Comparison of ENCODE assay signal across 9 cellular contexts in the genomic region with DNA sequence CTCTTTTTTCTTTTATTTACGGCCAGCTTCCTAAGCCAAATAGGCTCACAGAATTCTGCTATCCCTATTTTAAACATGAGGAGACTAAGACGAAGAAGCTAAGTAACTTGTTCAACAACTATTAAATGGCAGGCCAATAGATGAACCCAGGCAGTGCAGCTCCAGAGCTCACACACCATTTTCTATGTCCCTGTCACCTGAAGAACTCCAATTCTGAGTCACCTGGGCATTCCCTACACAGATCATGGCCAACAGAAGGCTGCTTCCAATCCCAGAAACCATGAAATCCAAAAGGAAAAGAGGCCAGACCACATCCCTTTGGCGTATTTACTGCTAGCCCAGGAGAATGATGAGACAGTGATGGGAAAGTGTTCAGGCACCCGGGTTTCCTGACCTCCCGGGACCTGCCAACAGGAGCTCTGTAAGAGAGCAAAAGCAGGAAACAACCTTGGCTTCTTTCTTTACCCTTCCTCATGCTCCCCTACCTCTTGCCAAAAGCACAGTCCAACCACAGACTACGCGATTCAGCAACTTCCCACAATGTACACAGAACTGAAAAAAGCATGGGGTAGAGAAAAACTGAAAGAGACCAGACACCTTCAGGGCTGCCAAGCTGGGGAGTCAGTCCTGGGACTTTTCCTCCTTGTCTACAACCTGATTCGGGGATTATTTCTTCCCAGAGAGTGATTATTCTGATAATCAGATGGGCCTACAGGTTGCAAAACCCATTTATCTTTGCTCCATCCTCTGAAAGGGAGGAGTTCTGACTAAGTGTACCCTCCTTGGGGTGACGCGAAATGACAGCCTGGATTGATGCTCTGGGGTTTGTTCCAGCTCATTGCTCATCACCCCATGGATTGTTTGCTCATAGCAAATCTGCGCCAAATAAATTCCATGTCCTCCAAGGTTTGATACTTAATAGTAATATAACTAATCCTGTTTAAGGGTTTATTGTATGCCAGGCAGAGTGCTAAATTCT. TPM values are rescaled to one million over a fixed set of nuclear protein-coding genes. Genes with fewer than 3 reads are reported as not detected.
DNase-seq lines count a peak whose midpoint lies in the region; ATAC-seq lines count a peak whose summit lies in the region.
"Had no signal": no experiment of that assay in that cellular context is flagged by ENCODE, and none has a peak within 500 bp of the region (broad histone marks: within the 10 kb centered on the region; RNA-seq: fewer than 3 reads in every experiment).

No MANE protein-coding gene starts in this region.

- peak; percentile 17 for DNase-seq in NCI-H345 (lab: John Stamatoyannopoulos, UW)
- DNase-seq in NCI-H345 treated with DMSO at 0.1 percent for 48 hours (lab: John Stamatoyannopoulos, UW; ENCODE audit: unreplicated experiment), result no peak
- peak; percentile 52 to 65 for DNase-seq in NCI-H446 (lab: John Stamatoyannopoulos, UW)
- DNase-seq in activated T-cell treated with anti-CD3 and anti-CD28 coated beads, Interleukin-2, amount 50 U/mL, for 1 hour, result no peak
- no peak for DNase-seq in HuH-7.5 (ENCODE audit: low spot score)
- DNase-seq: C1 segment of cervical spinal cord had no signal

- H3K9me3 ChIP-seq in stomach smooth muscle (ENCODE audit: control insufficient read depth in 2 of 2, low read length in 2 of 2), result no peaks in the 10 kb centered on the region

- H3K36me3 ChIP-seq in stomach smooth muscle (ENCODE audit: control insufficient read depth in 2 of 2, insufficient read depth in 2 of 2, low read length in 2 of 2), result no peaks in the 10 kb centered on the region

- H3K27ac ChIP-seq in stomach smooth muscle (ENCODE audit: low read length), result peak overlapping the region; percentile 49

- H3K4me1 ChIP-seq in stomach smooth muscle (ENCODE audit: control insufficient read depth, insufficient read depth, low read length), result peaks cover 15% of the 10 kb centered on the region

- H3K27me3 ChIP-seq in stomach smooth muscle (ENCODE audit: control insufficient read depth in 1 of 2, insufficient read depth in 2 of 2, low read length in 2 of 2), result no peaks in the 10 kb centered on the region

- ATAC-seq in esophagus mucosa (peak; percentile 96), GM21576 (IDR thresholded peaks at IDR 0.05; ENCODE audit: unreplicated experiment) (no peak)

- no peak overlapping the region for H3K4me3 ChIP-seq in stomach smooth muscle (ENCODE audit: low read length in 2 of 2)

- peak overlapping the region; percentile 6 to 36 for H3K9ac ChIP-seq in stomach smooth muscle (ENCODE audit: low read length in 2 of 2)

RNA-seq across cellular contexts. Expression of gene HAS3, which starts 47.8 kb away (rescaled TPM):
- 72.2 TPM for total RNA-seq in esophagus mucosa

Comparison
In these comparisons a context has a peak if more than half of its experiments do, and no peak if none do; other contexts are left out.
1. DNase-seq: peak in NCI-H345 (single experiment) and NCI-H446 (2 of 2); none in NCI-H345 treated with DMSO at 0.1 percent for 48 hours (single experiment), activated T-cell treated with anti-CD3 and anti-CD28 coated beads, Interleukin-2, amount 50 U/mL, for 1 hour (single experiment) and HuH-7.5 (single experiment).